Comparison of ENCODE assay signal across 24 cellular contexts in genomic region chr10:62277946-62278345, GRCh38. TPM values are rescaled to one million over a fixed set of nuclear protein-coding genes. Genes with fewer than 3 reads are reported as not detected.
DNase-seq lines count a peak whose midpoint lies in the region; ATAC-seq, FAIRE-seq and TF ChIP-seq lines count a peak whose summit lies in the region.
"Had no signal": no experiment of that assay in that cellular context is flagged by ENCODE, and none has a peak within 500 bp of the region (broad histone marks: within the 10 kb centered on the region; RNA-seq: fewer than 3 reads in every experiment).

No MANE protein-coding gene starts in this region.

- peak; percentile 9 for DNase-seq in KG1 (lab: John Stamatoyannopoulos, UW)
- DNase-seq in Panc1 (ENCODE audit: low read depth, low spot score) = no peak
- DNase-seq in keratinocyte (ENCODE audit: low read depth, low spot score) = no peak
- DNase-seq in HK-2 (ENCODE audit: unreplicated experiment) = no peak
- DNase-seq in hepatocyte (ENCODE audit: low spot score) = no peak
- no peak for DNase-seq in spleen
- DNase-seq: Caco-2; CD8-positive, alpha-beta T cell; DMS79; GF-D8; NCI-H1105; NCI-H1436 treated with DMSO at 0.1 percent for 48 hours; NCI-H1930; NCI-H446 treated with DMSO at 0.1 percent for 48 hours; NCI-H526; NCI-H82; Peyer's patch; SIG-M5; T-helper 1 cell had no signal

- H3K79me2 ChIP-seq in keratinocyte (ENCODE audit: control insufficient read depth, insufficient read depth, low read length) (no peaks in the 10 kb centered on the region), hepatocyte (no peaks in the 10 kb centered on the region)

- ATAC-seq in Panc1 = no peak
- ATAC-seq: CD8-positive, alpha-beta T cell had no signal

- H2AFZ ChIP-seq in keratinocyte (ENCODE audit: control insufficient read depth, low read length) (no peak overlapping the region), hepatocyte (no peak overlapping the region)

- TF ChIP-seq CTCF in Panc1 (IDR thresholded peaks at IDR 0.05) = no peak
- TF ChIP-seq CTCF in keratinocyte (optimal IDR thresholded peaks at IDR 0.05 in 1 of 3, IDR thresholded peaks at IDR 0.05 in 1 of 3, conservative IDR thresholded peaks at IDR 0.05 in 1 of 3; ENCODE audit: extremely low read depth in 1 of 3, insufficient read depth in 2 of 3, low read length in 3 of 3) = no peak
- TF ChIP-seq CTCF in hepatocyte (IDR thresholded peaks at IDR 0.05; ENCODE audit: poor library complexity) = no peak
- no peak for TF ChIP-seq CTCF in spleen (IDR thresholded peaks at IDR 0.05 in 8 of 11, conservative IDR thresholded peaks at IDR 0.05 in 3 of 11)

- FAIRE-seq in keratinocyte (lab: Jason Lieb, UNC) = peak; percentile 13
- FAIRE-seq: GM12891, H1 had no signal

- no peaks in the 10 kb centered on the region for H3K36me3 ChIP-seq in Panc1 (ENCODE audit: control insufficient read depth, insufficient read depth, low read length)
- no peaks in the 10 kb centered on the region for H3K36me3 ChIP-seq in keratinocyte (ENCODE audit: control insufficient read depth in 2 of 2, extremely low read depth in 1 of 2, insufficient read depth in 2 of 2, low read length in 2 of 2)
- no peaks in the 10 kb centered on the region for H3K36me3 ChIP-seq in skeletal muscle satellite cell (ENCODE audit: insufficient read depth, low read length)
- H3K36me3 ChIP-seq in hepatocyte (replicated peaks; ENCODE audit: insufficient read depth, low read depth) = no peaks in the 10 kb centered on the region
- no peaks in the 10 kb centered on the region for H3K36me3 ChIP-seq in spleen
- H3K36me3 ChIP-seq: Peyer's patch had no signal

- H3K4me1 ChIP-seq in Panc1 (ENCODE audit: control insufficient read depth, insufficient read depth, low read length) (no peaks in the 10 kb centered on the region), keratinocyte (ENCODE audit: control insufficient read depth, extremely low read depth, insufficient read depth, low read length) (peaks cover 3% of the 10 kb centered on the region), skeletal muscle satellite cell (ENCODE audit: control insufficient read depth, insufficient read depth, low read length) (peaks cover 13% of the 10 kb centered on the region), hepatocyte (ENCODE audit: insufficient read depth) (no peaks in the 10 kb centered on the region), spleen (no peaks in the 10 kb centered on the region)
- H3K4me1 ChIP-seq: Peyer's patch had no signal

- dilution Hi-C loops in keratinocyte (cut with MboI; ENCODE audit: extremely low pct_ligation_motif_present, low sequenced_read_pairs) = no loop called here

- H3K4me3 ChIP-seq in Panc1 (ENCODE audit: low read depth in 2 of 2, low read length in 2 of 2) = no peak overlapping the region
- no peak overlapping the region for H3K4me3 ChIP-seq in keratinocyte (ENCODE audit: control insufficient read depth in 2 of 3, extremely low read depth in 1 of 3, insufficient read depth in 2 of 3, low read depth in 1 of 3, low read length in 3 of 3)
- no peak overlapping the region for H3K4me3 ChIP-seq in skeletal muscle satellite cell (ENCODE audit: low read length)
- H3K4me3 ChIP-seq in hepatocyte = no peak overlapping the region
- H3K4me3 ChIP-seq in spleen = no peak overlapping the region
- H3K4me3 ChIP-seq: Peyer's patch, SK-N-MC had no signal

- TF ChIP-seq POLR2A in spleen (IDR thresholded peaks at IDR 0.05) = no peak

- BruUV-seq in Panc1 (replicated peaks; lab: Mats Ljungman, UMichigan) = no TSS peak

- H4K20me1 ChIP-seq in keratinocyte (ENCODE audit: control insufficient read depth, extremely low read depth, insufficient read depth, low read length) = no peaks in the 10 kb centered on the region
- H4K20me1 ChIP-seq in hepatocyte (ENCODE audit: insufficient read depth, poor library complexity, severe bottlenecking) = no peaks in the 10 kb centered on the region

- no peaks in the 10 kb centered on the region for H3K27me3 ChIP-seq in Panc1 (ENCODE audit: control insufficient read depth, insufficient read depth, low read length)
- no peaks in the 10 kb centered on the region for H3K27me3 ChIP-seq in keratinocyte (ENCODE audit: control insufficient read depth, extremely low read depth, insufficient read depth, low read length)
- H3K27me3 ChIP-seq in skeletal muscle satellite cell (ENCODE audit: control insufficient read depth, insufficient read depth, low read length) = no peaks in the 10 kb centered on the region
- no peaks in the 10 kb centered on the region for H3K27me3 ChIP-seq in hepatocyte
- peaks cover 0 to 5% (median 0%) of the 10 kb centered on the region in 7 donors for H3K27me3 ChIP-seq in spleen (replicated peaks in 1 of 7)
- H3K27me3 ChIP-seq: Peyer's patch had no signal

- CTCF ChIA-PET in Panc1 (lab: Charles Lee) = no interaction called here

- no peaks in the 10 kb centered on the region for H3K9me1 ChIP-seq in keratinocyte (ENCODE audit: control insufficient read depth, extremely low read depth, insufficient read depth, low read length)

- no peaks in the 10 kb centered on the region for H3K9me3 ChIP-seq in Panc1 (ENCODE audit: control insufficient read depth, insufficient read depth, low read depth, low read length)
- H3K9me3 ChIP-seq in keratinocyte (ENCODE audit: control insufficient read depth, low read depth, low read length) = no peaks in the 10 kb centered on the region
- H3K9me3 ChIP-seq in skeletal muscle satellite cell (replicated peaks; ENCODE audit: low read length) = no peaks in the 10 kb centered on the region
- no peaks in the 10 kb centered on the region for H3K9me3 ChIP-seq in hepatocyte (ENCODE audit: low read depth)
- H3K9me3 ChIP-seq in spleen = no peaks in the 10 kb centered on the region
- H3K9me3 ChIP-seq: Caco-2, Peyer's patch had no signal

- H3K4me2 ChIP-seq in keratinocyte (ENCODE audit: control insufficient read depth, extremely low read depth, insufficient read depth, low read depth, low read length) = no peak overlapping the region
- peak overlapping the region; percentile 3 for H3K4me2 ChIP-seq in skeletal muscle satellite cell (ENCODE audit: low read length)
- H3K4me2 ChIP-seq in hepatocyte = no peak overlapping the region

- in situ Hi-C loops in Panc1 (cut with HindIII; ENCODE audit: low pct_unique_long_range_greater_than_20kb, low sequenced_read_pairs) = no loop called here

- H3K9me2 ChIP-seq in hepatocyte (replicated peaks; ENCODE audit: insufficient read depth) = no peaks in the 10 kb centered on the region

- H3K27ac ChIP-seq in Panc1 (ENCODE audit: low read length) (peak overlapping the region; percentile 53), keratinocyte (ENCODE audit: control insufficient read depth, insufficient read depth, low read length) (no peak overlapping the region), hepatocyte (no peak overlapping the region), spleen (no peak overlapping the region)
- H3K27ac ChIP-seq: C4-2B, Peyer's patch, SK-N-MC had no signal

- 90% methylated on average over 1 of the region's 1 CpG for WGBS in hepatocyte (ENCODE audit: low lambda C conversion rate, missing lambda C conversion rate)
- 21 to 63% (median 44%) methylated on average over 1 of the region's 1 CpG for WGBS in spleen, 5 donors

- intact Hi-C loops in Panc1 (cut with micrococcal nuclease; ENCODE audit: unreplicated experiment) = no loop called here
- intact Hi-C loops in spleen (cut with DNase I; ENCODE audit: low total_unique reads) = no loop called here

- POLR2A ChIA-PET in Panc1 (lab: Charles Lee) = no interaction called here

- H3K9ac ChIP-seq in keratinocyte (ENCODE audit: control insufficient read depth, extremely low read depth, insufficient read depth, low read length) (no peak overlapping the region), skeletal muscle satellite cell (ENCODE audit: low read depth, low read length) (no peak overlapping the region)

RNA-seq across cellular contexts. Expression of gene RTKN2, which starts 9.3 kb away (rescaled TPM):
- 21.3 TPM for total RNA-seq in Panc1 (2021; ENCODE audit: unreplicated experiment)
- polyA plus RNA-seq in Panc1 (2012; ENCODE audit: insufficient read length) = 4.0 TPM
- polyA plus RNA-seq in keratinocyte = 1.2 to 3.2 TPM (median 2.2 TPM) in 3 replicates
- 1.7 TPM for polyA plus RNA-seq in keratinocyte (2011; ENCODE audit: low read depth)
- 0.91 and 2.1 TPM in 2 replicates for polyA plus RNA-seq in keratinocyte (2011; cell fraction: cytosol; rRNA removed)
- polyA plus RNA-seq in keratinocyte (2011; cell fraction: nucleus; rRNA removed) = 1.9 and 3.1 TPM in 2 replicates
- polyA plus RNA-seq in keratinocyte (2012; ENCODE audit: low replicate concordance) = 1.5 and 2.8 TPM in 2 replicates
- polyA minus RNA-seq in keratinocyte = 0.46 to 3.7 TPM (median 0.99 TPM) in 3 replicates
- polyA minus RNA-seq in keratinocyte (2011; cell fraction: cytosol; rRNA and poly(A)+ RNA removed) = 1.7 TPM
- 2.7 and 5.4 TPM in 2 replicates for polyA minus RNA-seq in keratinocyte (2011; cell fraction: nucleus; rRNA and poly(A)+ RNA removed)
- 0.25 and 0.44 TPM in 2 replicates for total RNA-seq in skeletal muscle satellite cell (2012; rRNA removed)
- total RNA-seq in hepatocyte = 5.3 and 6.6 TPM in 2 replicates
- 0.68 and 2.2 TPM in 2 replicates for polyA plus RNA-seq in hepatocyte
- 1 to 10 TPM; 1.0 to 5.7 (median 2.3) TPM for total RNA-seq in spleen
- polyA plus RNA-seq in spleen = under 1 TPM; 0.26 to 0.62 (median 0.39) TPM
